Comparison of ENCODE assay signal across 7 cellular contexts in genomic region chr2:186695081-186695756, GRCh38. TPM values are rescaled to one million over a fixed set of nuclear protein-coding genes. Genes with fewer than 3 reads are reported as not detected.
DNase-seq lines count a peak whose midpoint lies in the region; ATAC-seq and TF ChIP-seq lines count a peak whose summit lies in the region.

No MANE protein-coding gene starts in this region.

- peak overlapping the region; percentile 57 for H3K27ac ChIP-seq in GM23248
- H3K27ac ChIP-seq in PC-3 (ENCODE audit: low read length): no peak overlapping the region
- H3K27ac ChIP-seq in psoas muscle: no peak overlapping the region

- POLR2A ChIA-PET in PC-3 (lab: Charles Lee; ENCODE audit: unreplicated experiment): no interaction called here

- TSS peak; percentile 52 for BruUV-seq in PC-3 (replicated peaks; lab: Mats Ljungman, UMichigan)

- H3K9me2 ChIP-seq in GM23248 (ENCODE audit: insufficient read depth) (no peaks in the 10 kb centered on the region), PC-3 (replicated peaks; ENCODE audit: low read length) (no peaks in the 10 kb centered on the region)

- H3K4me1 ChIP-seq in GM23248 (ENCODE audit: insufficient read depth) (peaks cover 13% of the 10 kb centered on the region), PC-3 (ENCODE audit: insufficient read depth, low read length) (peaks cover 21% of the 10 kb centered on the region), psoas muscle (peaks cover 4% of the 10 kb centered on the region)

- H4K20me1 ChIP-seq in GM23248 (ENCODE audit: insufficient read depth) (no peaks in the 10 kb centered on the region), PC-3 (ENCODE audit: low read length) (no peaks in the 10 kb centered on the region)

- H3K79me2 ChIP-seq in GM23248 (ENCODE audit: insufficient read depth) (no peaks in the 10 kb centered on the region), PC-3 (ENCODE audit: low read length) (no peaks in the 10 kb centered on the region)

- peak overlapping the region; percentile 96 for H2AFZ ChIP-seq in GM23248
- H2AFZ ChIP-seq in PC-3 (ENCODE audit: low read length): peak overlapping the region; percentile 92

- 6% methylated on average over 9 of the region's 9 CpGs for WGBS in GM23248 (ENCODE audit: low coverage in 1 of 2, low lambda C conversion rate in 2 of 2, missing lambda C conversion rate in 2 of 2), 2 experiments
- 20 to 38% (median 26%) methylated on average over 9 of the region's 9 CpGs for WGBS in psoas muscle, 3 donors

- H3K9me3 ChIP-seq in GM23248 (ENCODE audit: low read depth) (no peaks in the 10 kb centered on the region), PC-3 (ENCODE audit: low read length) (no peaks in the 10 kb centered on the region), psoas muscle (no peaks in the 10 kb centered on the region)

- TF ChIP-seq CTCF in PC-3 (conservative IDR thresholded peaks at IDR 0.05; ENCODE audit: low read depth, low read length): no peak
- TF ChIP-seq CTCF in psoas muscle (IDR thresholded peaks at IDR 0.05): no peak

- no peaks in the 10 kb centered on the region for H3K27me3 ChIP-seq in GM23248 (replicated peaks; ENCODE audit: insufficient read depth)
- H3K27me3 ChIP-seq in PC-3 (ENCODE audit: low read length): no peaks in the 10 kb centered on the region
- H3K27me3 ChIP-seq in psoas muscle (ENCODE audit: insufficient read depth in 3 of 3, low read length in 2 of 3): peaks cover 0 to 7% (median 0%) of the 10 kb centered on the region in 3 donors

- H3K4me3 ChIP-seq in GM23248 (peak overlapping the region; percentile 85), PC-3 (ENCODE audit: low read length) (peak overlapping the region; percentile 78), psoas muscle (peak overlapping the region; percentile 36)

- DNase-seq in GM23248 (peak; percentile 86), PC-3 (peak; percentile 7), fibroblast of peridontal ligament (ENCODE audit: extremely low read depth) (peak; percentile 89), psoas muscle (no peak), HuH-7.5 (ENCODE audit: low spot score) (no peak)
- DNase-seq in activated effector memory CD4-positive, alpha-beta T cell treated with anti-CD3 and anti-CD28 coated beads, Interleukin-2, amount 50 U/mL, for 16 hours: no peak

- H3F3A ChIP-seq in GM23248 (ENCODE audit: insufficient read depth) (peaks cover 11% of the 10 kb centered on the region; the same call in 1 of the 2 replicates), PC-3 (ENCODE audit: low read length, unreplicated experiment) (no peaks in the 10 kb centered on the region)

- CTCF ChIA-PET in PC-3 (lab: Charles Lee): no interaction called here

- intact Hi-C loops in PC-3 (cut with micrococcal nuclease) (no loop called here), psoas muscle (cut with DNase I) (no loop called here)

- peak overlapping the region; percentile 100 for H3K4me2 ChIP-seq in GM23248 (ENCODE audit: unreplicated experiment)
- H3K4me2 ChIP-seq in PC-3 (ENCODE audit: low read length): peak overlapping the region; percentile 89

- in situ Hi-C loops in GM23248 (cut with MboI): no loop called here

- no peak for ATAC-seq in PC-3
- ATAC-seq in psoas muscle: peak in 2 of 4 donors; percentile 15 to 21
- no peak for ATAC-seq in HG03354 (IDR thresholded peaks at IDR 0.05; ENCODE audit: poor library complexity, severe bottlenecking, unreplicated experiment)

- H3K36me3 ChIP-seq in GM23248 (ENCODE audit: low read depth): no peaks in the 10 kb centered on the region
- no peaks in the 10 kb centered on the region for H3K36me3 ChIP-seq in PC-3 (ENCODE audit: low read depth, low read length)
- H3K36me3 ChIP-seq in psoas muscle (ENCODE audit: insufficient read depth in 1 of 2, low read depth in 1 of 2): no peaks in the 10 kb centered on the region

- H3K9ac ChIP-seq in GM23248 (peak overlapping the region; percentile 73), PC-3 (ENCODE audit: low read length) (no peak overlapping the region; the same call in 1 of the 2 replicates)

RNA-seq across cellular contexts. Expression of gene FAM171B, which starts 1.4 kb away (rescaled TPM):
- 14.1 and 19.9 TPM in 2 replicates for total RNA-seq in GM23248 (2014; rRNA removed; shearing (Covaris generic))
- 9.5 and 9.9 TPM in 2 replicates for polyA plus RNA-seq in GM23248 (2016; fragmentation: Nextera tagmentation; extraction: Ambion mirVana)
- total RNA-seq in PC-3 (2014; rRNA removed): 4.0 and 5.5 TPM in 2 replicates
- 1 to 10 TPM in 3 of 4 donors, under 1 TPM in 1; 0.59 to 3.8 (median 1.6) TPM for total RNA-seq in psoas muscle
- under 1 TPM; 0.28 to 0.36 (median 0.35) TPM for polyA plus RNA-seq in psoas muscle

Comparison
In these comparisons a context has a peak if more than half of its experiments do, and no peak if none do; other contexts are left out.
1. DNase-seq: peak in GM23248 (single experiment), PC-3 (single experiment) and fibroblast of peridontal ligament (single experiment); none in psoas muscle (0 of 2), HuH-7.5 (single experiment) and activated effector memory CD4-positive, alpha-beta T cell treated with anti-CD3 and anti-CD28 coated beads, Interleukin-2, amount 50 U/mL, for 16 hours (single experiment).
2. Peak in every context shown above with its lines, with median percentiles within 50 percentile points of each other: H3K4me3 ChIP-seq.